ENCODE assay signal across 1 cellular context in genomic region chr3:48425281-48425812, GRCh38.
TF ChIP-seq lines count a peak whose summit lies in the region.

No MANE protein-coding gene starts in this region.

TF ChIP-seq in WTC11, 78 proteins besides CTCF, POLR2A, EP300 and RAD21 (continued from another document):
- TF ChIP-seq ZMAT4 (CRISPR knock-in tag; IDR thresholded peaks at IDR 0.05) (no peak), MXD4 (CRISPR knock-in tag; IDR thresholded peaks at IDR 0.05; ENCODE audit: borderline replicate concordance) (no peak), ZNF671 (CRISPR knock-in tag; IDR thresholded peaks at IDR 0.05) (no peak), ZBTB43 (CRISPR knock-in tag; IDR thresholded peaks at IDR 0.05) (no peak), RORB (CRISPR knock-in tag; IDR thresholded peaks at IDR 0.05) (no peak), ATF2 (CRISPR knock-in tag; IDR thresholded peaks at IDR 0.05; ENCODE audit: borderline replicate concordance, low read depth) (no peak), CBFB (CRISPR knock-in tag; IDR thresholded peaks at IDR 0.05; ENCODE audit: low read depth) (no peak)
